ENCODE assay signal across 11 cellular contexts in the genomic region with DNA sequence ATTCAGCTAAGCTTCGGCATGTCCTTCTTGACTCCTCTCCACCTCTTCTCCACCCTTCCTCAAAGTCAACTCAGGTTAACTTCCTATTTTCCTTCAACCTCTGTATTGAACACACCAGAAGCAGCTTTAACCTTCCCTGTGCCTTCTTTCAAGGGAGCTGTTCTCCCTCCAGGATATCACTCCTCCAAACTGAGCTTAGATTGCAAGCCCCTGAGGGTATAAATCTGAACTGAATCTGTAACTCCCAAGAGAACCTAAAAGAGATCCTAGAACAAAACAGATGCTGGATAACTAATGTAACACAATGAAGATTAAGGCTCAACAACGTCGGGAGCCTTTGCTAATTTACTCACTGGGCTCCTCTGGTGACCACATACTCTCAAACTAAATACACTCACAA. TPM values are rescaled to one million over a fixed set of nuclear protein-coding genes. Genes with fewer than 3 reads are reported as not detected.
DNase-seq lines count a peak whose midpoint lies in the region; ATAC-seq, FAIRE-seq and TF ChIP-seq lines count a peak whose summit lies in the region.
"Had no signal": no experiment of that assay in that cellular context is flagged by ENCODE, and none has a peak within 500 bp of the region (broad histone marks: within the 10 kb centered on the region; RNA-seq: fewer than 3 reads in every experiment).

No MANE protein-coding gene starts in this region.

- peaks cover 28% of the 10 kb centered on the region for H3K4me1 Mint-ChIP-seq in activated T-helper 2 cell treated with anti-CD3 and anti-CD28 coated beads, Interferon-gamma antibody, Interleukin-2, Interleukin-4, amounts not matched to agents 10 μg/mL and 5 μg/mL and 100 μg/mL, durations not matched to agents 14 hours and 24 hours and 36 hours (ENCODE audit: low read depth)
- peaks cover 25% of the 10 kb centered on the region for H3K4me1 Mint-ChIP-seq in stimulated activated memory B cell treated with anti-CD40 and anti-IgM and Interleukin-4, amounts not matched to agents 10 μg/mL and 1 μg/mL and 100 μg/mL, for 72 hours

- ATAC-seq in lower lobe of right lung = no peak
- no peak for ATAC-seq in GM18907 (IDR thresholded peaks at IDR 0.05; ENCODE audit: unreplicated experiment)
- no peak for ATAC-seq in aorta (ENCODE audit: low FRiP score)
- no peak for ATAC-seq in stimulated activated memory B cell treated with anti-CD40 and anti-IgM and Interleukin-4, amounts not matched to agents 10 μg/mL and 1 μg/mL and 100 μg/mL, for 72 hours

- H3K27me3 ChIP-seq in lower lobe of right lung (ENCODE audit: low read depth) (no peaks in the 10 kb centered on the region), aorta (ENCODE audit: control insufficient read depth in 1 of 2, insufficient read depth in 2 of 2, low read length in 1 of 2) (no peaks in the 10 kb centered on the region)
- H3K27me3 ChIP-seq: uterus had no signal

- H3K4me3 ChIP-seq in lower lobe of right lung (peak overlapping the region; percentile 62), aorta (ENCODE audit: low read length in 2 of 2) (no peak overlapping the region)

- peak; percentile 27 for DNase-seq in CD1c-positive myeloid dendritic cell (ENCODE audit: extremely low spot score)
- DNase-seq in GM18507 (ENCODE audit: extremely low spot score, insufficient read length, low read depth) = no peak
- no peak for DNase-seq in activated T-helper 2 cell treated with anti-CD3 and anti-CD28 coated beads, Interferon-gamma antibody, Interleukin-2, Interleukin-4, amounts not matched to agents 10 μg/mL and 5 μg/mL and 100 μg/mL, durations not matched to agents 14 hours and 24 hours and 36 hours (ENCODE audit: low spot score)
- no peak for DNase-seq in lower lobe of right lung
- DNase-seq in NCI-H1105 (lab: John Stamatoyannopoulos, UW) = no peak
- DNase-seq in aorta = no peak
- DNase-seq: IMR-90; stimulated activated CD4-positive, alpha-beta T cell treated with anti-CD3 and anti-CD28 coated beads, Interleukin-1b, Interleukin-23, amount 100 ng/mL, for 48 hours; uterus had no signal

- no peak for TF ChIP-seq CTCF in lower lobe of right lung (IDR thresholded peaks at IDR 0.05)

- H3K9me3 ChIP-seq in lower lobe of right lung (no peaks in the 10 kb centered on the region), aorta (ENCODE audit: control insufficient read depth, low read length) (no peaks in the 10 kb centered on the region)
- H3K9me3 ChIP-seq: uterus had no signal

- H3K27me3 Mint-ChIP-seq in activated T-helper 2 cell treated with anti-CD3 and anti-CD28 coated beads, Interferon-gamma antibody, Interleukin-2, Interleukin-4, amounts not matched to agents 10 μg/mL and 5 μg/mL and 100 μg/mL, durations not matched to agents 14 hours and 24 hours and 36 hours (ENCODE audit: low read depth) = peaks cover 10% of the 10 kb centered on the region
- peaks cover 12% of the 10 kb centered on the region for H3K27me3 Mint-ChIP-seq in stimulated activated memory B cell treated with anti-CD40 and anti-IgM and Interleukin-4, amounts not matched to agents 10 μg/mL and 1 μg/mL and 100 μg/mL, for 72 hours

- H3K4me1 ChIP-seq in lower lobe of right lung = peaks cover 16% of the 10 kb centered on the region
- H3K4me1 ChIP-seq in aorta (ENCODE audit: control insufficient read depth in 1 of 2, insufficient read depth in 2 of 2, low read length in 2 of 2) = peaks cover 0 to 6% of the 10 kb centered on the region in 2 donors

- peak overlapping the region; percentile 81 for H3K4me3 Mint-ChIP-seq in activated T-helper 2 cell treated with anti-CD3 and anti-CD28 coated beads, Interferon-gamma antibody, Interleukin-2, Interleukin-4, amounts not matched to agents 10 μg/mL and 5 μg/mL and 100 μg/mL, durations not matched to agents 14 hours and 24 hours and 36 hours (ENCODE audit: low read depth)
- no peak overlapping the region for H3K4me3 Mint-ChIP-seq in stimulated activated memory B cell treated with anti-CD40 and anti-IgM and Interleukin-4, amounts not matched to agents 10 μg/mL and 1 μg/mL and 100 μg/mL, for 72 hours

- H3K36me3 Mint-ChIP-seq in activated T-helper 2 cell treated with anti-CD3 and anti-CD28 coated beads, Interferon-gamma antibody, Interleukin-2, Interleukin-4, amounts not matched to agents 10 μg/mL and 5 μg/mL and 100 μg/mL, durations not matched to agents 14 hours and 24 hours and 36 hours (ENCODE audit: low read depth) = no peaks in the 10 kb centered on the region
- no peaks in the 10 kb centered on the region for H3K36me3 Mint-ChIP-seq in stimulated activated memory B cell treated with anti-CD40 and anti-IgM and Interleukin-4, amounts not matched to agents 10 μg/mL and 1 μg/mL and 100 μg/mL, for 72 hours

- H3K9me3 Mint-ChIP-seq in activated T-helper 2 cell treated with anti-CD3 and anti-CD28 coated beads, Interferon-gamma antibody, Interleukin-2, Interleukin-4, amounts not matched to agents 10 μg/mL and 5 μg/mL and 100 μg/mL, durations not matched to agents 14 hours and 24 hours and 36 hours = no peaks in the 10 kb centered on the region
- no peaks in the 10 kb centered on the region for H3K9me3 Mint-ChIP-seq in stimulated activated memory B cell treated with anti-CD40 and anti-IgM and Interleukin-4, amounts not matched to agents 10 μg/mL and 1 μg/mL and 100 μg/mL, for 72 hours

- H3K36me3 ChIP-seq in lower lobe of right lung (no peaks in the 10 kb centered on the region), aorta (ENCODE audit: control insufficient read depth in 1 of 2, insufficient read depth in 2 of 2, low read length in 1 of 2) (no peaks in the 10 kb centered on the region)
- H3K36me3 ChIP-seq: uterus had no signal

- WGBS in aorta, 2 donors = 17 to 18% methylated on average over 3 of the region's 3 CpGs

- no peak overlapping the region for H3K27ac ChIP-seq in lower lobe of right lung
- no peak overlapping the region for H3K27ac ChIP-seq in aorta (ENCODE audit: low read depth in 1 of 2, low read length in 2 of 2)
- H3K27ac ChIP-seq: uterus had no signal

- peak; percentile 41 for FAIRE-seq in GM18507 (lab: Jason Lieb, UNC)

- H3K27ac Mint-ChIP-seq in activated T-helper 2 cell treated with anti-CD3 and anti-CD28 coated beads, Interferon-gamma antibody, Interleukin-2, Interleukin-4, amounts not matched to agents 10 μg/mL and 5 μg/mL and 100 μg/mL, durations not matched to agents 14 hours and 24 hours and 36 hours = no peak overlapping the region
- no peak overlapping the region for H3K27ac Mint-ChIP-seq in stimulated activated memory B cell treated with anti-CD40 and anti-IgM and Interleukin-4, amounts not matched to agents 10 μg/mL and 1 μg/mL and 100 μg/mL, for 72 hours

- intact Hi-C loops in activated T-helper 2 cell treated with anti-CD3 and anti-CD28 coated beads, Interferon-gamma antibody, Interleukin-2, Interleukin-4, amounts not matched to agents 10 μg/mL and 5 μg/mL and 100 μg/mL, durations not matched to agents 14 hours and 24 hours and 36 hours (cut with micrococcal nuclease) = loop anchor here (5.0 kb wide), 1 partner anchor 63 kb away; no protein-coding TSS in a partner anchor
- intact Hi-C loops in lower lobe of right lung (cut with DNase I) (no loop called here), aorta (cut with DNase I) (no loop called here)

RNA-seq across cellular contexts. Expression of gene SLCO4C1, which starts 1.1 kb away (rescaled TPM):
- total RNA-seq in activated T-helper 2 cell treated with anti-CD3 and anti-CD28 coated beads, Interferon-gamma antibody, Interleukin-2, Interleukin-4, amounts not matched to agents 10 μg/mL and 5 μg/mL and 100 μg/mL, durations not matched to agents 14 hours and 24 hours and 36 hours = 0.50 and 0.57 TPM in 2 replicates
- total RNA-seq in lower lobe of right lung = 29.5 TPM
- 1 to 10 TPM in 1 of 2 donors, under 1 TPM in 1; 0.39 to 1.6 TPM for total RNA-seq in aorta
- under 1 TPM in 1 of 2 donors, not detected in 1; 0.13 TPM for polyA plus RNA-seq in aorta
- total RNA-seq: IMR-90 had no signal
- polyA plus RNA-seq: IMR-90 had no signal

Comparison
In these comparisons a context has a peak if more than half of its experiments do, and no peak if none do; other contexts are left out.
1. RNA of gene SLCO4C1, which starts 1.1 kb away (total RNA-seq): 29.5 TPM in lower lobe of right lung (single experiment); 0.39 to 1.6 TPM in aorta and 0.50 to 0.57 TPM in activated T-helper 2 cell treated with anti-CD3 and anti-CD28 coated beads, Interferon-gamma antibody, Interleukin-2, Interleukin-4, amounts not matched to agents 10 μg/mL and 5 μg/mL and 100 μg/mL, durations not matched to agents 14 hours and 24 hours and 36 hours; every median in the first group is over 10 times any median in the second.